Comparison of ENCODE assay signal across 11 cellular contexts in genomic region chr17:76528156-76528527, GRCh38. TPM values are rescaled to one million over a fixed set of nuclear protein-coding genes. Genes with fewer than 3 reads are reported as not detected.
DNase-seq lines count a peak whose midpoint lies in the region; ATAC-seq and TF ChIP-seq lines count a peak whose summit lies in the region.
"Had no signal": no experiment of that assay in that cellular context is flagged by ENCODE, and none has a peak within 500 bp of the region (broad histone marks: within the 10 kb centered on the region; RNA-seq: fewer than 3 reads in every experiment).

No MANE protein-coding gene starts in this region.

- H3K27me3 ChIP-seq in BE2C = no peaks in the 10 kb centered on the region
- H3K27me3 ChIP-seq in GM23248 (replicated peaks; ENCODE audit: insufficient read depth) = no peaks in the 10 kb centered on the region

- 92 to 93% methylated on average over 15 of the region's 15 CpGs for WGBS in GM23248 (ENCODE audit: low coverage in 1 of 2, low lambda C conversion rate in 2 of 2, missing lambda C conversion rate in 2 of 2), 2 experiments
- whole genome bisulfite sequencing in mesodermal cell (ENCODE audit: insufficient coverage in 2 of 2), 2 experiments = 87 to 94% methylated on average over 8 to 14 of the region's 15 CpGs

- peak overlapping the region; percentile 49 for H3K27ac Mint-ChIP-seq in activated naive CD8-positive, alpha-beta T cell treated with anti-CD3 and anti-CD28 coated beads, Interleukin-2, amount 50 U/mL, for 24 hours

- H4K20me1 ChIP-seq in GM23248 (ENCODE audit: insufficient read depth) = no peaks in the 10 kb centered on the region

- H3K4me1 ChIP-seq in BE2C = peaks cover 67% of the 10 kb centered on the region
- H3K4me1 ChIP-seq in GM23248 (ENCODE audit: insufficient read depth) = peaks cover 32% of the 10 kb centered on the region
- H3K4me1 ChIP-seq in mesodermal cell (ENCODE audit: control insufficient read depth, insufficient read depth, low read length, poor library complexity, severe bottlenecking) = peaks cover 53% of the 10 kb centered on the region

- DNase-seq in BE2C (peak; percentile 75), GM23248 (no peak), T-helper 1 cell (no peak), NCI-H748 (lab: John Stamatoyannopoulos, UW; ENCODE audit: unreplicated experiment) (no peak)
- DNase-seq in activated naive CD8-positive, alpha-beta T cell treated with anti-CD3 and anti-CD28 coated beads, Interleukin-2, amount 50 U/mL, for 24 hours = no peak
- DNase-seq: amygdala, DMS 273 treated with DMSO at 0.1 percent for 48 hours had no signal

- ATAC-seq in activated naive CD8-positive, alpha-beta T cell treated with anti-CD3 and anti-CD28 coated beads, Interleukin-2, amount 50 U/mL, for 24 hours = peak; percentile 21
- ATAC-seq in GM18519 (IDR thresholded peaks at IDR 0.05; ENCODE audit: low FRiP score, unreplicated experiment) (no peak), GM18505 (IDR thresholded peaks at IDR 0.05; ENCODE audit: unreplicated experiment) (no peak)

- peaks cover 2% of the 10 kb centered on the region for H3K27me3 Mint-ChIP-seq in activated naive CD8-positive, alpha-beta T cell treated with anti-CD3 and anti-CD28 coated beads, Interleukin-2, amount 50 U/mL, for 24 hours

- no peak overlapping the region for H3K4me2 ChIP-seq in GM23248 (ENCODE audit: unreplicated experiment)

- H3K36me3 ChIP-seq in BE2C (peaks cover 41% of the 10 kb centered on the region), GM23248 (ENCODE audit: low read depth) (no peaks in the 10 kb centered on the region), mesodermal cell (ENCODE audit: control insufficient read depth, insufficient read depth, low read length) (no peaks in the 10 kb centered on the region)
- H3K36me3 ChIP-seq: neutrophil had no signal

- TF ChIP-seq POLR2A in GM18505 (IDR thresholded peaks at IDR 0.05; ENCODE audit: borderline replicate concordance, extremely low read depth, insufficient read depth, insufficient read length) = no peak

- H3K9me3 Mint-ChIP-seq in activated naive CD8-positive, alpha-beta T cell treated with anti-CD3 and anti-CD28 coated beads, Interleukin-2, amount 50 U/mL, for 24 hours = no peaks in the 10 kb centered on the region

- peak overlapping the region; percentile 53 for H3K4me3 Mint-ChIP-seq in activated naive CD8-positive, alpha-beta T cell treated with anti-CD3 and anti-CD28 coated beads, Interleukin-2, amount 50 U/mL, for 24 hours

- H3K9me3 ChIP-seq in BE2C (no peaks in the 10 kb centered on the region), GM23248 (ENCODE audit: low read depth) (no peaks in the 10 kb centered on the region), mesodermal cell (ENCODE audit: control insufficient read depth, low read length) (no peaks in the 10 kb centered on the region)
- H3K9me3 ChIP-seq: neutrophil had no signal

- in situ Hi-C loops in GM23248 (cut with MboI) = no loop called here

- H3K4me3 ChIP-seq in BE2C (ENCODE audit: low read depth, low read length) (peak overlapping the region; percentile 34), GM23248 (no peak overlapping the region), mesodermal cell (ENCODE audit: extremely low read depth, insufficient read depth, low read length, poor library complexity, severe bottlenecking) (no peak overlapping the region)

- TF ChIP-seq CTCF in BE2C (IDR thresholded peaks at IDR 0.05; ENCODE audit: low read depth, low read length) = no peak; the same call in 1 of the 2 replicates

- H3K79me2 ChIP-seq in GM23248 (ENCODE audit: insufficient read depth) = no peaks in the 10 kb centered on the region

- peak overlapping the region; percentile 61; the same call in 1 of the 2 replicates for H2AFZ ChIP-seq in GM23248

- peak overlapping the region; percentile 82; the same call in 1 of the 2 replicates for H3K9ac ChIP-seq in GM23248

- no peaks in the 10 kb centered on the region for H3K9me2 ChIP-seq in GM23248 (ENCODE audit: insufficient read depth)

- peaks cover 35% of the 10 kb centered on the region for H3K4me1 Mint-ChIP-seq in activated naive CD8-positive, alpha-beta T cell treated with anti-CD3 and anti-CD28 coated beads, Interleukin-2, amount 50 U/mL, for 24 hours

- peaks cover 5% of the 10 kb centered on the region; the same call in 1 of the 2 replicates for H3F3A ChIP-seq in GM23248 (ENCODE audit: insufficient read depth)

- H3K36me3 Mint-ChIP-seq in activated naive CD8-positive, alpha-beta T cell treated with anti-CD3 and anti-CD28 coated beads, Interleukin-2, amount 50 U/mL, for 24 hours (ENCODE audit: low read depth) = no peaks in the 10 kb centered on the region

- H3K27ac ChIP-seq in GM23248 (peak overlapping the region; percentile 94), mesodermal cell (ENCODE audit: low read depth, low read length, severe bottlenecking) (peak overlapping the region; percentile 53)
- H3K27ac ChIP-seq: neutrophil had no signal

RNA-seq across cellular contexts. Expression of gene CYGB, which starts 9.4 kb away (rescaled TPM):
- polyA plus RNA-seq in BE2C (2012; ENCODE audit: insufficient read depth, insufficient read length, low read depth) = 160 TPM
- 6.3 and 8.3 TPM in 2 replicates for total RNA-seq in GM23248 (2014; rRNA removed; shearing (Covaris generic))
- polyA plus RNA-seq in GM23248 (2016; fragmentation: Nextera tagmentation; extraction: Ambion mirVana) = 1.1 and 1.6 TPM in 2 replicates
- 18.2 TPM for polyA plus RNA-seq in mesodermal cell (2013, experiment 1 of 2)
- 19.4 TPM for polyA plus RNA-seq in mesodermal cell (2013, experiment 2 of 2)

RNA-seq across cellular contexts. Expression of gene PRCD, which starts 11.7 kb away (rescaled TPM):
- polyA plus RNA-seq in BE2C (2012; ENCODE audit: insufficient read depth, insufficient read length, low read depth) = 44.2 TPM
- 1.5 and 3.4 TPM in 2 replicates for total RNA-seq in GM23248 (2014; rRNA removed; shearing (Covaris generic))
- 0.43 and 0.93 TPM in 2 replicates for polyA plus RNA-seq in GM23248 (2016; fragmentation: Nextera tagmentation; extraction: Ambion mirVana)
- polyA plus RNA-seq in mesodermal cell (2013, experiment 1 of 2) = 5.8 TPM
- polyA plus RNA-seq in mesodermal cell (2013, experiment 2 of 2) = 9.9 TPM

RNA-seq across cellular contexts. Expression of gene RHBDF2, which starts 26.9 kb away (rescaled TPM):
- 4.0 TPM for polyA plus RNA-seq in BE2C (2012; ENCODE audit: insufficient read depth, insufficient read length, low read depth)
- 8.9 and 10.0 TPM in 2 replicates for total RNA-seq in GM23248 (2014; rRNA removed; shearing (Covaris generic))
- 12.7 and 12.9 TPM in 2 replicates for polyA plus RNA-seq in GM23248 (2016; fragmentation: Nextera tagmentation; extraction: Ambion mirVana)
- 9.0 TPM for polyA plus RNA-seq in mesodermal cell (2013, experiment 1 of 2)
- 8.2 TPM for polyA plus RNA-seq in mesodermal cell (2013, experiment 2 of 2)

RNA-seq across cellular contexts. Expression of gene ST6GALNAC2, which starts 57.5 kb away (rescaled TPM):
- not detected for polyA plus RNA-seq in BE2C (2012; ENCODE audit: insufficient read depth, insufficient read length, low read depth)
- total RNA-seq in GM23248 (2014; rRNA removed; shearing (Covaris generic)) = 0.65 and 1.4 TPM in 2 replicates
- polyA plus RNA-seq in GM23248 (2016; fragmentation: Nextera tagmentation; extraction: Ambion mirVana) = 0.96 and 1.0 TPM in 2 replicates
- polyA plus RNA-seq in mesodermal cell (2013, experiment 1 of 2) = 0.52 TPM
- 0.25 TPM for polyA plus RNA-seq in mesodermal cell (2013, experiment 2 of 2)
